ENCODE assay signal across 36 cellular contexts in genomic region chr12:109383240-109383639, GRCh38. TPM values are rescaled to one million over a fixed set of nuclear protein-coding genes. Genes with fewer than 3 reads are reported as not detected.
"Had no signal": no experiment of that assay in that cellular context is flagged by ENCODE, and none has a peak within 500 bp of the region (broad histone marks: within the 10 kb centered on the region; RNA-seq: fewer than 3 reads in every experiment).

No MANE protein-coding gene starts in this region.

- H3K4me3 ChIP-seq: MG63, PC-9, SJCRH30, SK-N-MC had no signal

- ATAC-seq: Panc1, Right ventricle myocardium inferior, SK-N-SH treated with all-trans-retinoic acid at 6 μM for 48 hours, T-cell had no signal

- H3K27ac ChIP-seq: PC-9, RWPE1, SJCRH30, SK-N-MC had no signal

- H3K4me1 ChIP-seq: SJCRH30 had no signal

- H2AFZ ChIP-seq: PC-9 had no signal

- H3K27me3 ChIP-seq: SJCRH30 had no signal

- H3K9me3 ChIP-seq: SJCRH30 had no signal

- H3K36me3 ChIP-seq: MG63, SJCRH30 had no signal

- H3K4me2 ChIP-seq: PC-9 had no signal

- FAIRE-seq: RCC 7860 had no signal

- DNase-seq: Kasumi-1, MG63, NCI-H1048, NCI-H1092 treated with DMSO at 0.1 percent for 48 hours, NCI-H1105 treated with DMSO at 0.1 percent for 48 hours, NCI-H1417, NCI-H1436, NCI-H146, NCI-H1694, NCI-H187, NCI-H1930, NCI-H2029 treated with DMSO at 0.1 percent for 48 hours, NCI-H2081 treated with DMSO at 0.1 percent for 48 hours, NCI-H2107, NCI-H2171, NCI-H226, NCI-H446 treated with DMSO at 0.1 percent for 48 hours, NCI-H510A, NCI-H524, NCI-H526, NCI-H69, NCI-H748 treated with DMSO at 0.1 percent for 48 hours, NCI-H82, PC-9, SHP77, SIG-M5, SJCRH30, T-cell had no signal

RNA-seq across cellular contexts. Expression of gene MYO1H, which starts 35.5 kb away (rescaled TPM):
- total RNA-seq: M059J, PC-9, RPMI7951, SJCRH30, T-cell had no signal
